In the genomic region with DNA sequence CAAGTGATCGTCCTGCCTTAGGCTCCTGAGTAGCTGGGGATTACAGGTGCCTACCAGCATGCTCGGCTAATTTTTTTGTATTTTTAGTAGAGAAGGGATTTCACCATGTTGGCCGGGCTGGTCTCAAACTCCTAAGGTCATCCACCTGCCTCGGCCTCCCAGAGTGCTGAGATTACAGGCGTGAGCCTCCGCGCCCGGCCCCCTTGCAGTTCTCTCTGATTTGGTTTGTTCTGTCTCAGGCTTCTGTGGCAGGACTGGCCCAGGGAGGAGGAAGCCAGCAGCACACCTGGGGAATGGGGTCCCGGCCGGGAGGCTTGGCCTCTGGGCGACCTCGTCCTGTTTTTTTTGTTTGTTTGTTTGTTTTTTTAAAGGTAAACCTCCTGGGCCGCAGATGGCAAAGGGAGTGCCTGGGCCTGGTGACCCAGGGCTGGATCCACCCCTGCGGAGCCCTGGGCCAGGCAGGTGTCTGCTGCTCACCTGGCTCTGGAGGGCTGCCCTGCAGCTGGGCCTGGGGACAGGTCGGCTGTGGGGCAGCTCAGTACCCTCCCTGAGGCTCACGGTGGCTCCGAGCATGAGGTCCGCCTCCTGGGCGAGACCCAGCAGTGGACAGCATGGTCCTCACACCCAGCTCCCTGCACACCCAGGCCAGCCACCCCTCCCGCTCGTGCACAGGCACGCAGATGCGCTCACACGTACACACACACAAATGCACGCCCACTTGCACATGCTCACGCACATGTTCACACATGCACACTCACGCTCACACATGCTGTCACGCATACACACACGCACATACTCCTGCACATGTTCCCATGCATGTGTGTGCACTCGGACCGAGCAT, we compare ENCODE assay signal across 21 cellular contexts. TPM values are rescaled to one million over a fixed set of nuclear protein-coding genes. Genes with fewer than 3 reads are reported as not detected.
DNase-seq lines count a peak whose midpoint lies in the region; ATAC-seq and TF ChIP-seq lines count a peak whose summit lies in the region.
"Had no signal": no experiment of that assay in that cellular context is flagged by ENCODE, and none has a peak within 500 bp of the region (broad histone marks: within the 10 kb centered on the region; RNA-seq: fewer than 3 reads in every experiment).

No MANE protein-coding gene starts in this region.

- H3K4me1 ChIP-seq in NT2/D1 (ENCODE audit: insufficient read depth, insufficient read length) (peaks cover 16% of the 10 kb centered on the region), spleen (peaks cover 14 to 71% (median 60%) of the 10 kb centered on the region in 6 donors)
- H3K4me1 ChIP-seq: SJCRH30 had no signal

- H3K9me3 ChIP-seq in NT2/D1 (ENCODE audit: insufficient read depth, low read length) = no peaks in the 10 kb centered on the region
- H3K9me3 ChIP-seq in spleen = no peaks in the 10 kb centered on the region
- H3K9me3 ChIP-seq: SJCRH30 had no signal

- H3K9ac ChIP-seq in NT2/D1 (ENCODE audit: insufficient read length, low read depth) = peak overlapping the region; percentile 21

- H3K36me3 ChIP-seq in NT2/D1 (ENCODE audit: insufficient read depth, insufficient read length, low read length) = peaks cover 64% of the 10 kb centered on the region
- peaks cover 0 to 60% (median 45%) of the 10 kb centered on the region in 6 donors for H3K36me3 ChIP-seq in spleen
- H3K36me3 ChIP-seq: SJCRH30 had no signal

- H3K27ac ChIP-seq in spleen = peak overlapping the region in 4 of 8 donors; percentile 25 to 95 (median 76)
- H3K27ac ChIP-seq: SJCRH30 had no signal

- intact Hi-C loops in Right ventricle myocardium inferior (cut with DNase I) (loop anchor here (10.0 kb wide), 1 partner anchor 265 kb away; a partner anchor contains a TSS), cardiac septum (cut with DNase I) (loop anchor here (5.0 to 10.0 kb wide), 2 partner anchors 115 to 267 kb away; a partner anchor contains a TSS), spleen (cut with DNase I; ENCODE audit: low total_unique reads) (no loop called here)

- H3K4me3 ChIP-seq in NT2/D1 (ENCODE audit: insufficient read length, low read depth) = no peak overlapping the region
- H3K4me3 ChIP-seq in spleen = no peak overlapping the region
- H3K4me3 ChIP-seq: SJCRH30 had no signal

- no peak for TF ChIP-seq CTCF in spleen (IDR thresholded peaks at IDR 0.05 in 8 of 11, conservative IDR thresholded peaks at IDR 0.05 in 3 of 11)

- DNase-seq in Right ventricle myocardium inferior (ENCODE audit: missing footprints) (peak; percentile 48), cardiac septum (ENCODE audit: low spot score) (no peak), NT2/D1 (ENCODE audit: low read depth, low spot score) (no peak), islet precursor cell (peak; percentile 46), spleen (peak; percentile 76), NCI-H1694 (lab: John Stamatoyannopoulos, UW) (no peak)
- DNase-seq: ACHN; activated B cell treated with CpG ODN at 0.5 μM for 24 hours; activated CD8-positive, alpha-beta memory T cell treated with anti-CD3 and anti-CD28 coated beads for 24 hours; CD4-positive, alpha-beta memory T cell; DMS79 treated with DMSO at 0.1 percent for 48 hours; foreskin melanocyte; hypothalamus; NCI-H1436; NCI-H748 treated with DMSO at 0.1 percent for 48 hours; SJCRH30; T-helper 2 cell had no signal

- TF ChIP-seq POLR2A in spleen (IDR thresholded peaks at IDR 0.05) = no peak

- ATAC-seq in Right ventricle myocardium inferior (no peak), HG02759 (IDR thresholded peaks at IDR 0.05; ENCODE audit: unreplicated experiment) (no peak), GM18867 (IDR thresholded peaks at IDR 0.05; ENCODE audit: unreplicated experiment) (no peak)

- WGBS in spleen, 5 donors = 80 to 93% (median 83%) methylated on average over 28 to 31 of the region's 31 CpGs

- H3K27me3 ChIP-seq in NT2/D1 (ENCODE audit: insufficient read depth, insufficient read length) (no peaks in the 10 kb centered on the region), spleen (replicated peaks in 1 of 7) (no peaks in the 10 kb centered on the region)
- H3K27me3 ChIP-seq: SJCRH30 had no signal

RNA-seq across cellular contexts. Expression of a gene that starts 3.3 kb away (rescaled TPM):
- total RNA-seq in Right ventricle myocardium inferior (52.3 TPM), cardiac septum (43.7 TPM), spleen (10 to 100 TPM; 26.2 to 37.4 (median 27.6) TPM)
- polyA plus RNA-seq in spleen = 10 to 100 TPM; 29.0 to 47.2 (median 38.8) TPM

RNA-seq across cellular contexts. Expression of a gene that starts 44.0 kb away (rescaled TPM):
- total RNA-seq in Right ventricle myocardium inferior (9.1 TPM), cardiac septum (9.9 TPM), spleen (10 to 100 TPM; 12.5 to 27.6 (median 21.8) TPM)
- polyA plus RNA-seq in spleen = 10 to 100 TPM; 15.3 to 29.5 (median 26.2) TPM

RNA-seq across cellular contexts. Expression of a gene that starts 44.3 kb away (rescaled TPM):
- 1.5 TPM for total RNA-seq in Right ventricle myocardium inferior
- total RNA-seq in cardiac septum = 0.65 TPM
- total RNA-seq in spleen = 1 to 10 TPM in 1 of 7 donors, under 1 TPM in 3, not detected in 3; 0.57 to 1.2 (median 0.74) TPM
- under 1 TPM; 0.17 to 0.35 (median 0.30) TPM for polyA plus RNA-seq in spleen
- total RNA-seq: activated T-helper 1 cell treated with anti-CD3 and anti-CD28 coated beads, Interleukin-12 subunit alpha, Interleukin-12 subunit beta, Interleukin-2, Interleukin-4 antibody, amounts not matched to agents 30 ng/mL and 10 ng/mL and 1 ng/mL, durations not matched to agents 14 hours and 24 hours and 36 hours; epithelial cell of proximal tubule had no signal

Comparison
In these comparisons a context has a peak if more than half of its experiments do, and no peak if none do; other contexts are left out.
1. DNase-seq: peak in Right ventricle myocardium inferior (single experiment), islet precursor cell (single experiment) and spleen (single experiment); none in cardiac septum (single experiment), NT2/D1 (single experiment) and NCI-H1694 (single experiment).